Comparison of ENCODE assay signal across 22 cellular contexts in the genomic region with DNA sequence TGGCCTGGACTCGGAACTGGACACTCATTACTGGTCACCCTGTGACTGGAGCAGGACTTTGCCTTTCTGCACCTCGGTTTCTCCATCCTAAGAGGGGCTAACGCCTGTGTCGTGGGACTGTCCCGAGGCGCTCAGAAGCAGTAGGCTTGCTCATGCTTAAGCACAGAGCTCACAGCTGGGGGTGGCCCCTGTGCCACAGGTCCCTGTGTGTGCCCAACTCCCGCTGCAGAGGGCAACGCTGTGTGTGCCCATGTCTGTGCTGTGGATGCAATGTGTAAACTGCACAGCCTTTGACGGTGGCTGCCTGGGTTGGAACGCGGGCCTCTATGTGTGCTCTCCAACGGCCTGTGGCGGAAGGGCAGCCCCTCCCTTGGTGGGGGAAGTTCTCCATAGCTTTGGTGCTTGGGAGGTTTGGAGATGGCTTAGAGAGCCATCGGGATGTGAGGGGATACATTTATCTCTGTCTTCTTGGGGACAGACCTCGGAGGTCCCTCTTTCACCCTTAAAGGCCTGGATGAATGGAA. TPM values are rescaled to one million over a fixed set of nuclear protein-coding genes. Genes with fewer than 3 reads are reported as not detected.
"Had no signal": no experiment of that assay in that cellular context is flagged by ENCODE, and none has a peak within 500 bp of the region (broad histone marks: within the 10 kb centered on the region; RNA-seq: fewer than 3 reads in every experiment).

No MANE protein-coding gene starts in this region.

- H3K27me3 ChIP-seq: vagina had no signal

- H3K4me1 ChIP-seq: transverse colon had no signal

- H3K36me3 ChIP-seq: gastrocnemius medialis, transverse colon, vagina had no signal

- DNase-seq: activated CD4-positive, alpha-beta T cell treated with anti-CD3 and anti-CD28 coated beads for 36 hours; activated CD4-positive, alpha-beta T cell treated with anti-CD3 and anti-CD28 coated beads, Interleukin-2, amount 50 U/mL, for 48 hours; activated gamma-delta T cell treated with Interleukin-2 at 50 U/mL for 16 hours; activated T-cell treated with anti-CD3 and anti-CD28 coated beads for 4 hours; gastrocnemius medialis; head of caudate nucleus; kidney; mucosa of descending colon; naive B cell; stimulated activated CD4-positive, alpha-beta T cell treated with anti-CD3 and anti-CD28 coated beads, Interleukin-2, amount 100 ng/mL, for 24 hours; stimulated activated naive CD8-positive, alpha-beta T cell treated with anti-CD3 and anti-CD28 coated beads, Interleukin-15, Interleukin-2, amounts not matched to agents 100 U/mL and 50 U/mL, for 24 hours; T1000; transverse colon had no signal

- H3K36me3 Mint-ChIP-seq: activated naive CD4-positive, alpha-beta T cell treated with anti-CD3 and anti-CD28 coated beads, Interleukin-2, amount 50 U/mL, for 72 hours; naive B cell had no signal

- H3K4me3 Mint-ChIP-seq: activated CD4-positive, alpha-beta T cell treated with anti-CD3 and anti-CD28 coated beads for 36 hours; activated T-helper 1 cell treated with anti-CD3 and anti-CD28 coated beads, Interleukin-12 subunit alpha, Interleukin-12 subunit beta, Interleukin-2, Interleukin-4 antibody, amounts not matched to agents 30 ng/mL and 10 ng/mL and 1 ng/mL, durations not matched to agents 14 hours and 24 hours and 36 hours had no signal

- H3K27ac Mint-ChIP-seq: activated CD4-positive, alpha-beta T cell treated with anti-CD3 and anti-CD28 coated beads for 36 hours; activated naive CD4-positive, alpha-beta T cell treated with anti-CD3 and anti-CD28 coated beads, Interleukin-2, amount 50 U/mL, for 72 hours; activated T-helper 1 cell treated with anti-CD3 and anti-CD28 coated beads, Interleukin-12 subunit alpha, Interleukin-12 subunit beta, Interleukin-2, Interleukin-4 antibody, amounts not matched to agents 30 ng/mL and 10 ng/mL and 1 ng/mL, durations not matched to agents 14 hours and 24 hours and 36 hours; naive B cell had no signal

- H3K4me3 ChIP-seq: gastrocnemius medialis, mucosa of descending colon, transverse colon, vagina had no signal

- H3K9me3 Mint-ChIP-seq: activated naive CD4-positive, alpha-beta T cell treated with anti-CD3 and anti-CD28 coated beads, Interleukin-2, amount 50 U/mL, for 72 hours; activated T-helper 1 cell treated with anti-CD3 and anti-CD28 coated beads, Interleukin-12 subunit alpha, Interleukin-12 subunit beta, Interleukin-2, Interleukin-4 antibody, amounts not matched to agents 30 ng/mL and 10 ng/mL and 1 ng/mL, durations not matched to agents 14 hours and 24 hours and 36 hours had no signal

- H3K9ac ChIP-seq: parathyroid adenoma had no signal

- H3K27ac ChIP-seq: epithelial cell of prostate, gastrocnemius medialis, parathyroid adenoma, transverse colon, vagina had no signal

- H3K79me2 ChIP-seq: parathyroid adenoma had no signal

- ATAC-seq: activated CD4-positive, alpha-beta T cell treated with anti-CD3 and anti-CD28 coated beads for 36 hours; gastrocnemius medialis; left lobe of liver; mucosa of descending colon; stimulated activated naive CD8-positive, alpha-beta T cell treated with anti-CD3 and anti-CD28 coated beads, Interleukin-15, Interleukin-2, amounts not matched to agents 100 U/mL and 50 U/mL, for 24 hours had no signal

- H3K9me3 ChIP-seq: gastrocnemius medialis, mucosa of descending colon, transverse colon, vagina had no signal

RNA-seq across cellular contexts. Expression of a gene that starts 10.7 kb away (rescaled TPM):
- total RNA-seq: activated CD4-positive, alpha-beta T cell treated with anti-CD3 and anti-CD28 coated beads for 36 hours; activated naive CD4-positive, alpha-beta T cell treated with anti-CD3 and anti-CD28 coated beads, Interleukin-2, amount 50 U/mL, for 72 hours; activated T-helper 1 cell treated with anti-CD3 and anti-CD28 coated beads, Interleukin-12 subunit alpha, Interleukin-12 subunit beta, Interleukin-2, Interleukin-4 antibody, amounts not matched to agents 30 ng/mL and 10 ng/mL and 1 ng/mL, durations not matched to agents 14 hours and 24 hours and 36 hours; dermis microvascular lymphatic vessel endothelial cell; gastrocnemius medialis; lung microvascular endothelial cell; T-helper 1 cell treated with Interleukin-12 subunit alpha and Interleukin-12 subunit beta and Interleukin-4 antibody, amounts not matched to agents 30 ng/mL and 1 ng/mL, for 36 hours; transverse colon had no signal

RNA-seq across cellular contexts. Expression of a gene that starts 59.2 kb away (rescaled TPM):
- total RNA-seq: activated CD4-positive, alpha-beta T cell treated with anti-CD3 and anti-CD28 coated beads for 36 hours; activated naive CD4-positive, alpha-beta T cell treated with anti-CD3 and anti-CD28 coated beads, Interleukin-2, amount 50 U/mL, for 72 hours; activated T-helper 1 cell treated with anti-CD3 and anti-CD28 coated beads, Interleukin-12 subunit alpha, Interleukin-12 subunit beta, Interleukin-2, Interleukin-4 antibody, amounts not matched to agents 30 ng/mL and 10 ng/mL and 1 ng/mL, durations not matched to agents 14 hours and 24 hours and 36 hours; dermis microvascular lymphatic vessel endothelial cell; gastrocnemius medialis; left lobe of liver; lung microvascular endothelial cell; T-helper 1 cell treated with Interleukin-12 subunit alpha and Interleukin-12 subunit beta and Interleukin-4 antibody, amounts not matched to agents 30 ng/mL and 1 ng/mL, for 36 hours had no signal
